ENCODE assay signal across 8 cellular contexts in genomic region chr6:132400641-132401119, GRCh38. TPM values are rescaled to one million over a fixed set of nuclear protein-coding genes. Genes with fewer than 3 reads are reported as not detected.
DNase-seq lines count a peak whose midpoint lies in the region; ATAC-seq and TF ChIP-seq lines count a peak whose summit lies in the region.

No MANE protein-coding gene starts in this region.

- TF ChIP-seq CTCF in PC-9 (conservative IDR thresholded peaks at IDR 0.05) (no peak), fibroblast of the aortic adventitia (IDR thresholded peaks at IDR 0.05; ENCODE audit: insufficient read depth, low read length) (no peak), progenitor cell of endocrine pancreas (IDR thresholded peaks at IDR 0.05; ENCODE audit: unreplicated experiment) (no peak)

- H3K4me1 Mint-ChIP-seq in progenitor cell of endocrine pancreas (ENCODE audit: low read depth) = no peaks in the 10 kb centered on the region

- POLR2A ChIA-PET in PC-9 (lab: Charles Lee; ENCODE audit: unreplicated experiment) = interaction anchor here (0.5 kb wide), 1 partner anchor 521 kb away, joined by 17 read pairs; no protein-coding TSS in a partner anchor

- H3K4me2 ChIP-seq in PC-9 = peak overlapping the region; percentile 69

- CTCF ChIA-PET in PC-9 (lab: Charles Lee) = no interaction called here

- H3K36me3 ChIP-seq in PC-9 (ENCODE audit: low read depth) = no peaks in the 10 kb centered on the region

- DNase-seq in PC-9 (no peak), fibroblast of the aortic adventitia (ENCODE audit: low read depth) (no peak), progenitor cell of endocrine pancreas (ENCODE audit: low spot score, unreplicated experiment) (no peak), NCI-H1105 (lab: John Stamatoyannopoulos, UW) (no peak), globus pallidus (ENCODE audit: low spot score) (no peak)
- DNase-seq in stimulated activated CD4-positive, alpha-beta T cell treated with anti-CD3 and anti-CD28 coated beads, Interleukin-4, amount 100 ng/mL, for 4 hours = no peak

- ATAC-seq in GM19372 (IDR thresholded peaks at IDR 0.05; ENCODE audit: low read depth, unreplicated experiment) (peak; percentile 13), GM21367 (IDR thresholded peaks at IDR 0.05; ENCODE audit: unreplicated experiment) (no peak)

- H3K4me3 Mint-ChIP-seq in progenitor cell of endocrine pancreas (ENCODE audit: low read depth) = peak overlapping the region; percentile 82

- H3K4me1 ChIP-seq in PC-9 (replicated peaks; ENCODE audit: insufficient read depth) = peaks cover 15% of the 10 kb centered on the region

- H3K79me2 ChIP-seq in PC-9 (ENCODE audit: low read depth) = no peaks in the 10 kb centered on the region

- H2AFZ ChIP-seq in PC-9 = no peak overlapping the region

- no peaks in the 10 kb centered on the region for H4K20me1 ChIP-seq in PC-9 (ENCODE audit: insufficient read depth)

- no peaks in the 10 kb centered on the region for H3K36me3 Mint-ChIP-seq in progenitor cell of endocrine pancreas (ENCODE audit: insufficient read depth)

- peaks cover 4% of the 10 kb centered on the region; the same call in 1 of the 2 replicates for H3F3A ChIP-seq in PC-9 (ENCODE audit: insufficient read depth, low read depth)

- intact Hi-C loops in PC-9 (cut with micrococcal nuclease; ENCODE audit: unreplicated experiment) = loop anchor here (5.0 kb wide), 1 partner anchor 82 kb away; no protein-coding TSS in a partner anchor

- H3K9me2 ChIP-seq in PC-9 (ENCODE audit: insufficient read depth) = no peaks in the 10 kb centered on the region

- H3K27ac Mint-ChIP-seq in progenitor cell of endocrine pancreas = peak overlapping the region; percentile 73

- BruUV-seq in PC-9 (replicated peaks; lab: Mats Ljungman, UMichigan) = no TSS peak

- no peaks in the 10 kb centered on the region for H3K9me3 ChIP-seq in PC-9 (ENCODE audit: insufficient read depth, low read depth)

- peaks cover 60% of the 10 kb centered on the region for H3K27me3 Mint-ChIP-seq in progenitor cell of endocrine pancreas

- H3K27me3 ChIP-seq in PC-9 (ENCODE audit: insufficient read depth, low read depth) = no peaks in the 10 kb centered on the region

- H3K4me3 ChIP-seq in PC-9 (peak overlapping the region; percentile 49; the same call in 1 of the 2 replicates), fibroblast of the aortic adventitia (ENCODE audit: low read depth, low read length) (peak overlapping the region; percentile 82)

- H3K9me3 Mint-ChIP-seq in progenitor cell of endocrine pancreas (ENCODE audit: low read depth) = peaks cover 6% of the 10 kb centered on the region

- no peak overlapping the region for H3K27ac ChIP-seq in PC-9

RNA-seq across cellular contexts. Expression of gene MOXD1, which starts 0.6 kb away (rescaled TPM):
- total RNA-seq in PC-9 (2021) (1.0 and 1.3 TPM in 2 replicates), fibroblast of the aortic adventitia (ENCODE audit: low replicate concordance) (6.1 and 78.8 TPM in 2 replicates), progenitor cell of endocrine pancreas (8.4 and 8.9 TPM in 2 replicates)
